Comparison of ENCODE assay signal across 17 cellular contexts in the genomic region with DNA sequence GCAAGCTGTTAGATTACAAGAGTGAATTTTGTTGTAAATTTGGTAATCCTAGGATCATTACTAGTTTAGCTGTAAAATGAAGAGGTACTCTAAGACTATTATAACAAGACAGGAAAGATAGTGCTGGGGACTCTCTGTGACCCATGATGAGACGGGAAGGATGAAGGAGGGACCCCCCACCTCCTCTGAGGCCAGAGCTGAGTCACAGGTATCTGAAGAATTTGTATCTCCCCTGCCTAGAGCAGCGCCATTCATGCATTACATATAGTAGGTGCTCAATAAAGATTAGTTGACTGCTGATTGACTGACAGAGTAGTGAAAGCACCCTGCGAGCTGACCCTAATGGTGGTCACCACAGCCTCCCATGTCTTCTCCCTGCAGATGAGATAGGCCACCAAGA.
DNase-seq lines count a peak whose midpoint lies in the region; ATAC-seq and TF ChIP-seq lines count a peak whose summit lies in the region.
"Had no signal": no experiment of that assay in that cellular context is flagged by ENCODE, and none has a peak within 500 bp of the region (broad histone marks: within the 10 kb centered on the region; RNA-seq: fewer than 3 reads in every experiment).

No MANE protein-coding gene starts in this region.

- WGBS in heart left ventricle, 4 donors: 67 to 98% (median 88%) methylated on average over 3 of the region's 3 CpGs

- H3K4me3 ChIP-seq in heart left ventricle (no peak overlapping the region), thoracic aorta (no peak overlapping the region)
- H3K4me3 ChIP-seq: spleen had no signal

- no peaks in the 10 kb centered on the region for H3K36me3 ChIP-seq in heart left ventricle
- no peaks in the 10 kb centered on the region for H3K36me3 ChIP-seq in thoracic aorta
- H3K36me3 ChIP-seq: spleen had no signal

- intact Hi-C loops in heart left ventricle (cut with DNase I): loop anchor here in 2 of 10 donors (5.0 kb wide), 2 partner anchors 117 to 203 kb away; a partner anchor contains a TSS
- intact Hi-C loops in left ventricle myocardium superior (cut with micrococcal nuclease): no loop called here

- DNase-seq in heart left ventricle: no peak
- DNase-seq in left ventricle myocardium superior: no peak
- peak; percentile 56 for DNase-seq in glomerular visceral epithelial cell (ENCODE audit: extremely low spot score)
- DNase-seq in thoracic aorta (ENCODE audit: low spot score): no peak
- DNase-seq in DMS53 (lab: John Stamatoyannopoulos, UW): no peak
- DNase-seq: activated CD4-positive, alpha-beta T cell treated with anti-CD3 and anti-CD28 coated beads for 4 hours; activated naive CD4-positive, alpha-beta T cell; effector memory CD8-positive, alpha-beta T cell; NCI-H1092 treated with DMSO at 0.1 percent for 48 hours; NCI-H2081 treated with DMSO at 0.1 percent for 48 hours; NK-92 treated with Interleukin-12 subunit alpha and Interleukin-12 subunit beta, amount 100 ng/mL, for 24 hours; spleen; stimulated activated CD4-positive, alpha-beta T cell treated with anti-CD3 and anti-CD28 coated beads, Interleukin-4, amount 100 ng/mL, for 24 hours had no signal

- H3K4me1 ChIP-seq in heart left ventricle (peaks cover 0 to 35% (median 23%) of the 10 kb centered on the region in 12 donors), thoracic aorta (ENCODE audit: control insufficient read depth in 1 of 2, low read depth in 2 of 2) (peaks cover 20 to 46% of the 10 kb centered on the region in 2 donors)

- no peak for TF ChIP-seq POLR2A in heart left ventricle (IDR thresholded peaks at IDR 0.05)

- ATAC-seq in heart left ventricle (no peak), left ventricle myocardium superior (no peak), thoracic aorta (ENCODE audit: insufficient number of reproducible peaks, low FRiP score, low read depth) (no peak), GM19395 (IDR thresholded peaks at IDR 0.05; ENCODE audit: unreplicated experiment) (no peak), HG03095 (IDR thresholded peaks at IDR 0.05; ENCODE audit: unreplicated experiment) (no peak)
- ATAC-seq: effector memory CD8-positive, alpha-beta T cell had no signal

- no peak for TF ChIP-seq CTCF in heart left ventricle (IDR thresholded peaks at IDR 0.05)
- TF ChIP-seq CTCF in VCaP (conservative IDR thresholded peaks at IDR 0.05): no peak
- TF ChIP-seq CTCF in thoracic aorta (IDR thresholded peaks at IDR 0.05): no peak

- H3K27me3 ChIP-seq in heart left ventricle: no peaks in the 10 kb centered on the region
- H3K27me3 ChIP-seq in thoracic aorta (replicated peaks; ENCODE audit: insufficient read depth): no peaks in the 10 kb centered on the region
- H3K27me3 ChIP-seq: spleen had no signal

- H3K27ac ChIP-seq in heart left ventricle (peak overlapping the region; percentile 46 to 89 (median 71)), VCaP (peak overlapping the region; percentile 10; the same call in 1 of the 2 replicates), thoracic aorta (peak overlapping the region; percentile 84 to 85)
- H3K27ac ChIP-seq: C4-2B had no signal

- H3K9me3 ChIP-seq in heart left ventricle (peaks cover 0 to 8% (median 2%) of the 10 kb centered on the region in 12 donors), thoracic aorta (no peaks in the 10 kb centered on the region)

Comparison
In these comparisons a context has a peak if more than half of its experiments do, and no peak if none do; other contexts are left out.
1. H3K27ac ChIP-seq: peak in every context shown above with its lines; median percentile 84 in thoracic aorta; 71 in heart left ventricle; 10 in VCaP.